ENCODE assay signal across 8 cellular contexts in genomic region chr2:84879595-84880394, GRCh38. TPM values are rescaled to one million over a fixed set of nuclear protein-coding genes. Genes with fewer than 3 reads are reported as not detected.
DNase-seq lines count a peak whose midpoint lies in the region; ATAC-seq, FAIRE-seq and TF ChIP-seq lines count a peak whose summit lies in the region.

No MANE protein-coding gene starts in this region.

- ATAC-seq in GM19452 (IDR thresholded peaks at IDR 0.05; ENCODE audit: unreplicated experiment) (peak; percentile 66), HG03520 (IDR thresholded peaks at IDR 0.05; ENCODE audit: unreplicated experiment) (peak; percentile 51), memory B cell (ENCODE audit: low read depth) (peak; percentile 70), left lobe of liver (no peak)

- no peaks in the 10 kb centered on the region for H4K20me1 ChIP-seq in astrocyte (ENCODE audit: insufficient read depth, low read length)

- H3K9me3 ChIP-seq in CD8-positive, alpha-beta memory T cell (ENCODE audit: low read length): no peaks in the 10 kb centered on the region
- no peaks in the 10 kb centered on the region for H3K9me3 ChIP-seq in astrocyte (ENCODE audit: insufficient read depth, low read depth, low read length)

- FAIRE-seq in astrocyte (lab: Jason Lieb, UNC): no peak

- peak overlapping the region; percentile 68 for H3K4me3 ChIP-seq in CD8-positive, alpha-beta memory T cell (ENCODE audit: low read length)
- H3K4me3 ChIP-seq in astrocyte (ENCODE audit: insufficient read depth, low read depth, low read length): peak overlapping the region; percentile 24

- H3K27ac Mint-ChIP-seq in CD8-positive, alpha-beta memory T cell: peak overlapping the region; percentile 52 to 92 (median 80)
- H3K27ac Mint-ChIP-seq in astrocyte (ENCODE audit: unreplicated experiment): peak overlapping the region; percentile 67
- peak overlapping the region; percentile 70 for H3K27ac Mint-ChIP-seq in memory B cell

- no peaks in the 10 kb centered on the region for H3K79me2 ChIP-seq in astrocyte (ENCODE audit: insufficient read depth, low read length)

- peak overlapping the region; percentile 84 to 95 (median 90) for H3K4me3 Mint-ChIP-seq in CD8-positive, alpha-beta memory T cell
- H3K4me3 Mint-ChIP-seq in astrocyte (ENCODE audit: unreplicated experiment): peak overlapping the region; percentile 83
- H3K4me3 Mint-ChIP-seq in memory B cell: peak overlapping the region; percentile 89

- H3K9me3 Mint-ChIP-seq in CD8-positive, alpha-beta memory T cell: no peaks in the 10 kb centered on the region
- peaks cover 2% of the 10 kb centered on the region for H3K9me3 Mint-ChIP-seq in astrocyte (ENCODE audit: unreplicated experiment)
- no peaks in the 10 kb centered on the region for H3K9me3 Mint-ChIP-seq in memory B cell

- no peak overlapping the region for H3K9ac ChIP-seq in astrocyte (ENCODE audit: low read length)

- peaks cover 52% of the 10 kb centered on the region for H3K4me1 ChIP-seq in CD8-positive, alpha-beta memory T cell (ENCODE audit: insufficient read depth, low read length)
- H3K4me1 ChIP-seq in astrocyte (ENCODE audit: insufficient read depth, low read length): peaks cover 21% of the 10 kb centered on the region

- peak overlapping the region; percentile 94 for H3K4me2 ChIP-seq in astrocyte (ENCODE audit: low read length)

- TF ChIP-seq CTCF in astrocyte (IDR thresholded peaks at IDR 0.05; ENCODE audit: insufficient read depth, low read depth, low read length): no peak

- H3K27me3 Mint-ChIP-seq in CD8-positive, alpha-beta memory T cell: peaks cover 0 to 4% of the 10 kb centered on the region in 2 donors
- peaks cover 68% of the 10 kb centered on the region for H3K27me3 Mint-ChIP-seq in astrocyte (ENCODE audit: low read depth, unreplicated experiment)
- no peaks in the 10 kb centered on the region for H3K27me3 Mint-ChIP-seq in memory B cell

- H3K36me3 ChIP-seq in CD8-positive, alpha-beta memory T cell (ENCODE audit: insufficient read depth, low read length): no peaks in the 10 kb centered on the region
- H3K36me3 ChIP-seq in astrocyte (ENCODE audit: insufficient read depth, low read length): no peaks in the 10 kb centered on the region

- H2AFZ ChIP-seq in astrocyte (ENCODE audit: low read depth, low read length): no peak overlapping the region

- CTCF ChIA-PET in CD8-positive, alpha-beta memory T cell (lab: Charles Lee): interaction anchor here (1.0 to 11.2 kb wide), 12 partner anchors 9 to 222 kb away, joined by 3 to 160 read pairs (median 8); partner anchors contain the start of gene TMSB10

- peaks cover 47 to 79% (median 63%) of the 10 kb centered on the region in 3 donors for H3K4me1 Mint-ChIP-seq in CD8-positive, alpha-beta memory T cell
- H3K4me1 Mint-ChIP-seq in astrocyte (ENCODE audit: low read depth, unreplicated experiment): peaks cover 16% of the 10 kb centered on the region
- peaks cover 19% of the 10 kb centered on the region for H3K4me1 Mint-ChIP-seq in memory B cell

- H3K36me3 Mint-ChIP-seq in CD8-positive, alpha-beta memory T cell: peaks cover 0 to 15% (median 5%) of the 10 kb centered on the region in 3 donors
- H3K36me3 Mint-ChIP-seq in astrocyte (ENCODE audit: low read depth, unreplicated experiment): no peaks in the 10 kb centered on the region
- no peaks in the 10 kb centered on the region for H3K36me3 Mint-ChIP-seq in memory B cell

- POLR2A ChIA-PET in CD8-positive, alpha-beta memory T cell (lab: Charles Lee): interaction anchor here (0.9 to 4.3 kb wide), 6 partner anchors 9 to 421 kb away, joined by 3 to 45 read pairs (median 10); partner anchors contain the start of genes SUCLG1 and TMSB10

- DNase-seq in CD8-positive, alpha-beta memory T cell: no peak
- DNase-seq in astrocyte (ENCODE audit: low read depth): no peak
- DNase-seq in memory B cell (ENCODE audit: low spot score in 2 of 2): peak; percentile 31 to 33
- DNase-seq in NCI-H2107 (lab: John Stamatoyannopoulos, UW): no peak
- no peak for DNase-seq in NCI-H2171 treated with DMSO at 0.1 percent for 48 hours (lab: John Stamatoyannopoulos, UW)
- no peak for DNase-seq in left lobe of liver (ENCODE audit: low spot score)

- H3K27ac ChIP-seq in CD8-positive, alpha-beta memory T cell (ENCODE audit: low read depth, low read length): peak overlapping the region; percentile 29
- H3K27ac ChIP-seq in astrocyte (ENCODE audit: low read depth, low read length): no peak overlapping the region

- no peaks in the 10 kb centered on the region for H3K27me3 ChIP-seq in CD8-positive, alpha-beta memory T cell (ENCODE audit: insufficient read depth, low read length, poor library complexity, severe bottlenecking)
- H3K27me3 ChIP-seq in astrocyte (ENCODE audit: insufficient read depth, low read length): peaks cover 30% of the 10 kb centered on the region

RNA-seq across cellular contexts. Expression of gene TRABD2A, which starts 1.1 kb away (rescaled TPM):
- 10 to 100 TPM; 20.3 to 20.8 TPM for total RNA-seq in CD8-positive, alpha-beta memory T cell
- polyA plus RNA-seq in CD8-positive, alpha-beta memory T cell: 36.6 TPM
- total RNA-seq in astrocyte: 2.6 and 3.2 TPM in 2 replicates
- 0.68 TPM for total RNA-seq in left lobe of liver

RNA-seq across cellular contexts. Expression of gene TMSB10, which starts 25.7 kb away (rescaled TPM):
- total RNA-seq in CD8-positive, alpha-beta memory T cell: 1,000 to 10,000 TPM; 1,121 to 1,125 TPM
- polyA plus RNA-seq in CD8-positive, alpha-beta memory T cell: 4,836 TPM
- 2,866 and 3,439 TPM in 2 replicates for total RNA-seq in astrocyte
- 112 TPM for total RNA-seq in left lobe of liver

Comparison
In these comparisons a context has a peak if more than half of its experiments do, and no peak if none do; other contexts are left out.
1. DNase-seq: peak in memory B cell (2 of 2); none in CD8-positive, alpha-beta memory T cell (0 of 5), astrocyte (single experiment), NCI-H2107 (single experiment), NCI-H2171 treated with DMSO at 0.1 percent for 48 hours (single experiment) and left lobe of liver (single experiment).
2. Peak in every context shown above with its lines, with median percentiles within 50 percentile points of each other: H3K27ac Mint-ChIP-seq and H3K4me3 Mint-ChIP-seq.